ENCODE assay signal across 8 cellular contexts in the genomic region with DNA sequence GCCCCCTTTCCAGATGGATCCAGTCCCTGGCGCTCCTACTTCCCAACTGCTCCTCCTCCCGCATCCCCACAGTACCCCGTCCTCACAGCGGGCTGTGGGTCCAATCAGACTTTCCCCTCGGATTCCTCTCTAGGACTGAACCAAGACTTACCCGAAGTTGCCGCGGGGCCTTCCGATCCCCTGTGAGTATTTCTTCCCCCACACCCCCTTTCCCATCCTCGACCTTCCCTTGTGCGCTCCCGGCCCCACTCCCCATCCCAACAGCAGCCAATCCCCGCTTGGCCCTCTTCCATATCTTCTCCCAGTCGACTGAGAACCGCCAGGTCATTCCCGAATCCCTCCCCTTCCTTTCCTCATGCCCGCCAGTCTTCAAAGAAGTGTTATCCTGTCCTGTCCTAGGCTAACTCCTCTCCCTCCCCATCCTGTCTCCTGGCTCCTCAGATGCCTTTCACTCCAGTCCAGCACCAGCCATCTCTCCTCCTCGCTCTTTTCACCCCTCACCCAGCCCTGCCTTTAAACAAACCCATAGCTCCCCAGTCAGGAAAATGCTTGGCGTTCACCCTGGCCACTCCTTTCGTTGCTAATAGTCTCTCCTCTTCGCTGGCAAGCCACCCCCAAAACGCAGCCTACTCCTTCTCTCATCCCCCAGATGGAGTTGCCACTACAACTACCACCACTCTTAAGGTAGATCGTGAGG. TPM values are rescaled to one million over a fixed set of nuclear protein-coding genes. Genes with fewer than 3 reads are reported as not detected.
DNase-seq lines count a peak whose midpoint lies in the region; ATAC-seq and TF ChIP-seq lines count a peak whose summit lies in the region.

No MANE protein-coding gene starts in this region.

- H3K27ac ChIP-seq in adrenal gland (peak overlapping the region; percentile 6 to 81 (median 67)), hepatocyte (peak overlapping the region; percentile 67)

- TF ChIP-seq POLR2A in adrenal gland (IDR thresholded peaks at IDR 0.05): no peak

- H4K20me1 ChIP-seq in hepatocyte (ENCODE audit: insufficient read depth, poor library complexity, severe bottlenecking): peaks cover 6% of the 10 kb centered on the region

- H3K9me2 ChIP-seq in hepatocyte (replicated peaks; ENCODE audit: insufficient read depth): no peaks in the 10 kb centered on the region

- peak overlapping the region; percentile 89 to 99 (median 97) for H3K27ac Mint-ChIP-seq in IgD-negative memory B cell

- H3K36me3 ChIP-seq in adrenal gland (replicated peaks in 1 of 2) (peaks cover 0 to 22% of the 10 kb centered on the region in 2 donors), hepatocyte (replicated peaks; ENCODE audit: insufficient read depth, low read depth) (no peaks in the 10 kb centered on the region)

- no peaks in the 10 kb centered on the region for H3K27me3 Mint-ChIP-seq in IgD-negative memory B cell

- peak; percentile 65 for DNase-seq in D341Med (ENCODE audit: low spot score)
- peak; percentile 42 to 68 (median 46) for DNase-seq in adrenal gland
- DNase-seq in hepatocyte (ENCODE audit: low spot score): peak; percentile 67
- no peak for DNase-seq in skeletal muscle cell (ENCODE audit: low read depth)
- DNase-seq in stimulated activated naive CD4-positive, alpha-beta T cell treated with Interleukin-2 at 50 U/mL for 16 hours (lab: John Stamatoyannopoulos, UW): no peak

- peak overlapping the region in 3 of 4 donors; percentile 63 to 92 (median 79) for H3K4me3 ChIP-seq in adrenal gland
- H3K4me3 ChIP-seq in hepatocyte: peak overlapping the region; percentile 38
- peak overlapping the region; percentile 99 for H3K4me3 ChIP-seq in skeletal muscle cell (ENCODE audit: low read depth, low read length)

- peak overlapping the region; percentile 74 for H3K4me2 ChIP-seq in hepatocyte

- peak overlapping the region; percentile 43 for H2AFZ ChIP-seq in hepatocyte

- TF ChIP-seq CTCF in adrenal gland (IDR thresholded peaks at IDR 0.05) (no peak), hepatocyte (IDR thresholded peaks at IDR 0.05; ENCODE audit: poor library complexity) (no peak)

- H3K9me3 ChIP-seq in adrenal gland (replicated peaks in 1 of 3) (no peaks in the 10 kb centered on the region), hepatocyte (ENCODE audit: low read depth) (no peaks in the 10 kb centered on the region)

- no peaks in the 10 kb centered on the region for H3K9me3 Mint-ChIP-seq in IgD-negative memory B cell

- H3K79me2 ChIP-seq in hepatocyte: peaks cover 54% of the 10 kb centered on the region

- intact Hi-C loops in adrenal gland (cut with DNase I): no loop called here

- peaks cover 12 to 18% (median 17%) of the 10 kb centered on the region in 3 donors for H3K4me1 Mint-ChIP-seq in IgD-negative memory B cell

- H3K36me3 Mint-ChIP-seq in IgD-negative memory B cell: peaks cover 3% of the 10 kb centered on the region

- ATAC-seq in GM21390 (IDR thresholded peaks at IDR 0.05; ENCODE audit: unreplicated experiment): no peak
- ATAC-seq in HG03354 (IDR thresholded peaks at IDR 0.05; ENCODE audit: poor library complexity, severe bottlenecking, unreplicated experiment): no peak

- H3K4me1 ChIP-seq in adrenal gland (replicated peaks in 1 of 2): peaks cover 11 to 25% of the 10 kb centered on the region in 2 donors
- peaks cover 18% of the 10 kb centered on the region for H3K4me1 ChIP-seq in hepatocyte (ENCODE audit: insufficient read depth)

- H3K27me3 ChIP-seq in adrenal gland: no peaks in the 10 kb centered on the region
- H3K27me3 ChIP-seq in hepatocyte: no peaks in the 10 kb centered on the region

- WGBS in adrenal gland, 4 donors: 6 to 12% (median 11%) methylated on average over 23 of the region's 23 CpGs
- 15% methylated on average over 21 of the region's 23 CpGs for WGBS in hepatocyte (ENCODE audit: low lambda C conversion rate, missing lambda C conversion rate)

- H3K4me3 Mint-ChIP-seq in IgD-negative memory B cell: peak overlapping the region; percentile 89 to 98 (median 96)

RNA-seq across cellular contexts. Expression of gene SWI5, which starts 0.6 kb away (rescaled TPM):
- polyA plus RNA-seq in IgD-negative memory B cell (25.4 TPM), adrenal gland (10 to 100 TPM; 20.2 to 30.1 (median 25.0) TPM), hepatocyte (55.7 and 58.4 TPM in 2 replicates)
- total RNA-seq in adrenal gland (10 to 100 TPM; 17.7 to 58.9 (median 26.2) TPM), hepatocyte (29.0 and 33.0 TPM in 2 replicates)

RNA-seq across cellular contexts. Expression of gene GOLGA2, which starts 0.9 kb away (rescaled TPM):
- polyA plus RNA-seq in IgD-negative memory B cell: 10.3 TPM
- 10 to 100 TPM; 35.8 to 92.8 (median 81.3) TPM for total RNA-seq in adrenal gland
- 100 to 1,000 TPM in 2 of 3 donors, 10 to 100 TPM in 1; 87.7 to 221 (median 124) TPM for polyA plus RNA-seq in adrenal gland
- total RNA-seq in hepatocyte: 76.4 and 79.9 TPM in 2 replicates
- polyA plus RNA-seq in hepatocyte: 37.6 and 59.2 TPM in 2 replicates

RNA-seq across cellular contexts. Expression of gene TRUB2, which starts 45.5 kb away (rescaled TPM):
- 27.6 TPM for polyA plus RNA-seq in IgD-negative memory B cell
- total RNA-seq in adrenal gland: 10 to 100 TPM; 15.0 to 57.4 (median 33.7) TPM
- polyA plus RNA-seq in adrenal gland: 10 to 100 TPM; 20.7 to 55.2 (median 23.7) TPM
- 15.1 and 17.4 TPM in 2 replicates for total RNA-seq in hepatocyte
- polyA plus RNA-seq in hepatocyte: 44.5 and 50.9 TPM in 2 replicates

RNA-seq across cellular contexts. Expression of gene COQ4, which starts 45.9 kb away (rescaled TPM):
- polyA plus RNA-seq in IgD-negative memory B cell (36.4 TPM), adrenal gland (100 to 1,000 TPM in 2 of 3 donors, 10 to 100 TPM in 1; 35.8 to 111 (median 109) TPM), hepatocyte (35.2 and 42.8 TPM in 2 replicates)
- total RNA-seq in adrenal gland (10 to 100 TPM; 47.3 to 96.8 (median 66.7) TPM), hepatocyte (38.2 and 40.9 TPM in 2 replicates)

Comparison
In these comparisons a context has a peak if more than half of its experiments do, and no peak if none do; other contexts are left out.
1. DNase-seq: peak in D341Med (single experiment), adrenal gland (7 of 7) and hepatocyte (single experiment); none in skeletal muscle cell (single experiment) and stimulated activated naive CD4-positive, alpha-beta T cell treated with Interleukin-2 at 50 U/mL for 16 hours (single experiment).
2. H3K4me3 ChIP-seq: peak in every context shown above with its lines; median percentile 99 in skeletal muscle cell; 79 in adrenal gland; 38 in hepatocyte.